1 cellular context compared by ENCODE assay signal in genomic region chr4:16226816-16227461, GRCh38.
A peak's percentile ranks its signal among the peaks of the same experiment; 100 is the strongest.
TF ChIP-seq lines count a peak whose summit lies in the region.

No MANE protein-coding gene starts in this region.

TF ChIP-seq in HepG2, 621 proteins besides CTCF, POLR2A, EP300 and RAD21 (continued from another document):
- TF ChIP-seq ZNF687 (CRISPR knock-in tag; IDR thresholded peaks at IDR 0.05) (peak; percentile 63), FIP1L1 (IDR thresholded peaks at IDR 0.05; ENCODE audit: borderline replicate concordance, insufficient read depth, low read depth, low read length) (no peak), AGO1 (IDR thresholded peaks at IDR 0.05; ENCODE audit: low read depth, low read length, poor library complexity, severe bottlenecking) (no peak), CREM (IDR thresholded peaks at IDR 0.05) (no peak), CREM (CRISPR knock-in tag; IDR thresholded peaks at IDR 0.05) (no peak), ZBTB38 (CRISPR knock-in tag; IDR thresholded peaks at IDR 0.05) (0 out of 2 replicates have a peak, but pooled peaks have one; percentile 15), ZNF24 (IDR thresholded peaks at IDR 0.05) (no peak), ZNF407 (CRISPR knock-in tag; IDR thresholded peaks at IDR 0.05; ENCODE audit: not compliant biosample characterization) (peak; percentile 40), REPIN1 (CRISPR knock-in tag; IDR thresholded peaks at IDR 0.05; ENCODE audit: borderline replicate concordance, low read depth) (0 out of 2 replicates have a peak, but pooled peaks have one; percentile 29), NRL (CRISPR knock-in tag; IDR thresholded peaks at IDR 0.05; ENCODE audit: borderline replicate concordance) (peak; percentile 68; the same call in 1 of the 2 replicates), ZNF644 (CRISPR knock-in tag; IDR thresholded peaks at IDR 0.05; ENCODE audit: low read depth) (no peak), ZSCAN20 (CRISPR knock-in tag; IDR thresholded peaks at IDR 0.05; ENCODE audit: borderline replicate concordance) (no peak), IKZF4 (CRISPR knock-in tag; IDR thresholded peaks at IDR 0.05; ENCODE audit: borderline replicate concordance, low read depth, not compliant biosample characterization) (no peak), ZBTB46 (CRISPR knock-in tag; IDR thresholded peaks at IDR 0.05; ENCODE audit: borderline replicate concordance) (no peak), ZNF34 (CRISPR knock-in tag; IDR thresholded peaks at IDR 0.05; ENCODE audit: borderline replicate concordance) (no peak), SRY (CRISPR knock-in tag; IDR thresholded peaks at IDR 0.05) (peak; percentile 67; the same call in 1 of the 2 replicates), LCORL (IDR thresholded peaks at IDR 0.05) (no peak), LCORL (CRISPR knock-in tag; IDR thresholded peaks at IDR 0.05) (0 out of 2 replicates have a peak, but pooled peaks have one; percentile 29), ZNF816 (CRISPR knock-in tag; IDR thresholded peaks at IDR 0.05; ENCODE audit: borderline replicate concordance) (peak; percentile 63; the same call in 1 of the 2 replicates), KAT8 (CRISPR knock-in tag; IDR thresholded peaks at IDR 0.05) (peak; percentile 25; the same call in 1 of the 2 replicates), SETDB1 (CRISPR knock-in tag; IDR thresholded peaks at IDR 0.05; ENCODE audit: borderline replicate concordance) (no peak), POLR2AphosphoS5 (IDR thresholded peaks at IDR 0.05; ENCODE audit: low read depth, low read length) (peak; percentile 30; the same call in 1 of the 2 replicates)
- TF ChIP-seq, protein P1, sequence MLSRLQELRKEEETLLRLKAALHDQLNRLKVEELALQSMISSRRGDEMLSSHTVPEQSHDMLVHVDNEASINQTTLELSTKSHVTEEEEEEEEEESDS (CRISPR knock-in tag; IDR thresholded peaks at IDR 0.05; ENCODE audit: borderline replicate concordance), result no peak
TF ChIP-seq in HepG2: peak in this region for 52.
